ENCODE assay signal across 19 cellular contexts in the genomic region with DNA sequence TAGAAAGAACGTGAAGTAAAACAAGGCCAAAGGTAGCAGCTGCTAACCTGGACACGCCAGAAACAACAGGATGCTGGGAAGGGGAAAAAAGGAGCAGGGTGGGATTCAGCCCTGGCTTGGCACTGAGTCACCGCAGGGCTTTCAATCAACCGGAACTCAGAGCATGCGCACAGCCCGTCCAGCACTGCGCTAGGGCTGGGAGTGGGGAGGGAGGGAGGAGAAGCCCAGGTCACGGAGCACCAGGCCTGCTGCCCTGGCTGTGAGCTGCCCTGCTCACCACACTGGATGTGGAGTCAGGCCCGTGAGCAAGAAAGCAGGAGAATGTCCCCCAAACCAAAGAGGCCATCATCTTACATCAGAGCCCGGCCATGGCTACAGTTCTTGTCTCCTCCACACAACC. TPM values are rescaled to one million over a fixed set of nuclear protein-coding genes. Genes with fewer than 3 reads are reported as not detected.
A peak's percentile ranks its signal among the peaks of the same experiment; 100 is the strongest.
DNase-seq lines count a peak whose midpoint lies in the region; ATAC-seq, FAIRE-seq and TF ChIP-seq lines count a peak whose summit lies in the region.
"Had no signal": no experiment of that assay in that cellular context is flagged by ENCODE, and none has a peak within 500 bp of the region (broad histone marks: within the 10 kb centered on the region; RNA-seq: fewer than 3 reads in every experiment).

No MANE protein-coding gene starts in this region.

- H3K9me3 Mint-ChIP-seq in astrocyte (ENCODE audit: unreplicated experiment), result no peaks in the 10 kb centered on the region
- no peaks in the 10 kb centered on the region for H3K9me3 Mint-ChIP-seq in neural progenitor cell
- H3K9me3 Mint-ChIP-seq: activated T-helper 1 cell treated with anti-CD3 and anti-CD28 coated beads, Interleukin-12 subunit alpha, Interleukin-12 subunit beta, Interleukin-2, Interleukin-4 antibody, amounts not matched to agents 30 ng/mL and 10 ng/mL and 1 ng/mL, durations not matched to agents 14 hours and 24 hours and 36 hours had no signal

- H3K4me3 Mint-ChIP-seq in astrocyte (ENCODE audit: unreplicated experiment) (no peak overlapping the region), neural progenitor cell (no peak overlapping the region)
- H3K4me3 Mint-ChIP-seq: activated T-helper 1 cell treated with anti-CD3 and anti-CD28 coated beads, Interleukin-12 subunit alpha, Interleukin-12 subunit beta, Interleukin-2, Interleukin-4 antibody, amounts not matched to agents 30 ng/mL and 10 ng/mL and 1 ng/mL, durations not matched to agents 14 hours and 24 hours and 36 hours had no signal

- H3K27ac ChIP-seq in left ventricle myocardium inferior (replicated peaks), result peak overlapping the region; percentile 39
- no peak overlapping the region for H3K27ac ChIP-seq in astrocyte (ENCODE audit: low read depth, low read length)
- H3K27ac ChIP-seq in mesodermal cell (ENCODE audit: low read depth, low read length, severe bottlenecking), result peak overlapping the region; percentile 23
- H3K27ac ChIP-seq in uterus, result peak overlapping the region; percentile 2 to 46
- H3K27ac ChIP-seq in right lobe of liver, result peak overlapping the region in 1 of 3 donors; percentile 40
- H3K27ac ChIP-seq in neural progenitor cell, result no peak overlapping the region
- H3K27ac ChIP-seq: suprapubic skin had no signal

- H3F3A ChIP-seq in neural progenitor cell (ENCODE audit: low read depth), result peaks cover 10% of the 10 kb centered on the region

- TF ChIP-seq POLR2A in uterus (IDR thresholded peaks at IDR 0.05), result no peak
- TF ChIP-seq POLR2A in right lobe of liver (IDR thresholded peaks at IDR 0.05), result no peak

- H3K36me3 Mint-ChIP-seq in astrocyte (ENCODE audit: low read depth, unreplicated experiment), result peaks cover 42% of the 10 kb centered on the region
- peaks cover 25% of the 10 kb centered on the region for H3K36me3 Mint-ChIP-seq in neural progenitor cell

- H3K27ac Mint-ChIP-seq in astrocyte (ENCODE audit: unreplicated experiment) (peak overlapping the region; percentile 84), neural progenitor cell (no peak overlapping the region)
- H3K27ac Mint-ChIP-seq: activated T-helper 1 cell treated with anti-CD3 and anti-CD28 coated beads, Interleukin-12 subunit alpha, Interleukin-12 subunit beta, Interleukin-2, Interleukin-4 antibody, amounts not matched to agents 30 ng/mL and 10 ng/mL and 1 ng/mL, durations not matched to agents 14 hours and 24 hours and 36 hours had no signal

- TF ChIP-seq CTCF in left ventricle myocardium inferior (IDR thresholded peaks at IDR 0.05; ENCODE audit: borderline replicate concordance), result no peak
- no peak for TF ChIP-seq CTCF in astrocyte (IDR thresholded peaks at IDR 0.05; ENCODE audit: insufficient read depth, low read depth, low read length)
- no peak for TF ChIP-seq CTCF in uterus (IDR thresholded peaks at IDR 0.05)
- no peak for TF ChIP-seq CTCF in right lobe of liver (IDR thresholded peaks at IDR 0.05)
- no peak for TF ChIP-seq CTCF in neural progenitor cell (IDR thresholded peaks at IDR 0.05)

- WGBS in mesodermal cell (ENCODE audit: insufficient coverage in 2 of 2), 2 experiments, result 96 to 98% methylated on average over 7 to 10 of the region's 10 CpGs
- WGBS in right lobe of liver (ENCODE audit: insufficient coverage, low coverage, low lambda C conversion rate, missing lambda C conversion rate), result 49% methylated on average over 4 of the region's 10 CpGs

- intact Hi-C loops in left ventricle myocardium inferior (cut with micrococcal nuclease), result loop anchor here (5.0 kb wide), 1 partner anchor 168 kb away; no protein-coding TSS in a partner anchor
- intact Hi-C loops in left cardiac atrium (cut with DNase I), result loop anchor here in 1 of 2 donors (10.0 kb wide), 1 partner anchor 170 kb away; no protein-coding TSS in a partner anchor
- intact Hi-C loops in uterus (cut with DNase I; ENCODE audit: low total_unique reads), result no loop called here
- intact Hi-C loops in right lobe of liver (cut with DNase I), result loop anchor here in 1 of 2 donors (5.0 kb wide), 1 partner anchor 168 kb away; no protein-coding TSS in a partner anchor

- FAIRE-seq in astrocyte (lab: Jason Lieb, UNC), result no peak

- H3K9ac ChIP-seq in astrocyte (ENCODE audit: low read length), result no peak overlapping the region
- H3K9ac ChIP-seq in neural progenitor cell, result no peak overlapping the region

- H2AFZ ChIP-seq in astrocyte (ENCODE audit: low read depth, low read length) (no peak overlapping the region), neural progenitor cell (replicated peaks) (no peak overlapping the region)

- H4K20me1 ChIP-seq in astrocyte (ENCODE audit: insufficient read depth, low read length), result peaks cover 98% of the 10 kb centered on the region
- H4K20me1 ChIP-seq in neural progenitor cell (ENCODE audit: low read depth), result no peaks in the 10 kb centered on the region

- H3K27me3 Mint-ChIP-seq in astrocyte (ENCODE audit: low read depth, unreplicated experiment) (no peaks in the 10 kb centered on the region), neural progenitor cell (ENCODE audit: insufficient read depth, low read depth) (peaks cover 2% of the 10 kb centered on the region)

- H3K79me2 ChIP-seq in astrocyte (ENCODE audit: insufficient read depth, low read length) (peaks cover 94% of the 10 kb centered on the region), neural progenitor cell (ENCODE audit: low read depth) (no peaks in the 10 kb centered on the region)

- H3K4me2 ChIP-seq in astrocyte (ENCODE audit: low read length) (no peak overlapping the region), neural progenitor cell (no peak overlapping the region)

- H3K9me3 ChIP-seq in left ventricle myocardium inferior (replicated peaks), result no peaks in the 10 kb centered on the region
- H3K9me3 ChIP-seq in astrocyte (ENCODE audit: insufficient read depth, low read depth, low read length), result no peaks in the 10 kb centered on the region
- no peaks in the 10 kb centered on the region for H3K9me3 ChIP-seq in mesodermal cell (ENCODE audit: control insufficient read depth, low read length)
- no peaks in the 10 kb centered on the region for H3K9me3 ChIP-seq in uterus
- H3K9me3 ChIP-seq in right lobe of liver, result no peaks in the 10 kb centered on the region
- H3K9me3 ChIP-seq in neural progenitor cell (ENCODE audit: low read depth), result no peaks in the 10 kb centered on the region
- H3K9me3 ChIP-seq: left lung, suprapubic skin had no signal

- ATAC-seq in left cardiac atrium, result no peak
- no peak for ATAC-seq in right lobe of liver
- ATAC-seq: Panc1 had no signal

- H3K4me1 Mint-ChIP-seq in astrocyte (ENCODE audit: low read depth, unreplicated experiment) (peaks cover 30% of the 10 kb centered on the region), neural progenitor cell (no peaks in the 10 kb centered on the region)

- H3K36me3 ChIP-seq in left ventricle myocardium inferior (peaks cover 100% of the 10 kb centered on the region), astrocyte (ENCODE audit: insufficient read depth, low read length) (peaks cover 84% of the 10 kb centered on the region), mesodermal cell (ENCODE audit: control insufficient read depth, insufficient read depth, low read length) (peaks cover 99% of the 10 kb centered on the region), uterus (no peaks in the 10 kb centered on the region), right lobe of liver (peaks cover 38 to 97% (median 68%) of the 10 kb centered on the region in 4 donors), neural progenitor cell (no peaks in the 10 kb centered on the region)

- H3K27me3 ChIP-seq in left ventricle myocardium inferior (ENCODE audit: low read depth) (no peaks in the 10 kb centered on the region), astrocyte (ENCODE audit: insufficient read depth, low read length) (no peaks in the 10 kb centered on the region), uterus (no peaks in the 10 kb centered on the region), right lobe of liver (no peaks in the 10 kb centered on the region), neural progenitor cell (no peaks in the 10 kb centered on the region)
- H3K27me3 ChIP-seq: left lung, suprapubic skin had no signal

- H3K4me3 ChIP-seq in left ventricle myocardium inferior (no peak overlapping the region), astrocyte (ENCODE audit: insufficient read depth, low read depth, low read length) (no peak overlapping the region), mesodermal cell (ENCODE audit: extremely low read depth, insufficient read depth, low read length, poor library complexity, severe bottlenecking) (no peak overlapping the region), uterus (no peak overlapping the region), right lobe of liver (no peak overlapping the region), neural progenitor cell (no peak overlapping the region)
- H3K4me3 ChIP-seq: left lung, skin epidermis, suprapubic skin had no signal

- H3K4me1 ChIP-seq in left ventricle myocardium inferior (peaks cover 15% of the 10 kb centered on the region), astrocyte (ENCODE audit: insufficient read depth, low read length) (peaks cover 17% of the 10 kb centered on the region), mesodermal cell (ENCODE audit: control insufficient read depth, insufficient read depth, low read length, poor library complexity, severe bottlenecking) (peaks cover 8% of the 10 kb centered on the region), uterus (no peaks in the 10 kb centered on the region), right lobe of liver (peaks cover 0 to 16% (median 3%) of the 10 kb centered on the region in 4 donors), neural progenitor cell (no peaks in the 10 kb centered on the region)
- H3K4me1 ChIP-seq: suprapubic skin had no signal

- DNase-seq in left ventricle myocardium inferior (no peak), left cardiac atrium (no peak), astrocyte (ENCODE audit: low read depth) (no peak), uterus (no peak), right lobe of liver (no peak), neural progenitor cell (ENCODE audit: low spot score) (no peak), UCSD-AML1 (lab: John Stamatoyannopoulos, UW; ENCODE audit: unreplicated experiment) (no peak)
- DNase-seq: activated CD4-positive, CD25-positive, alpha-beta regulatory T cell treated with anti-CD3 and anti-CD28 coated beads, Interleukin-2, amount 50 U/mL, for 72 hours; H7; Karpas-422; NCI-H1436 treated with DMSO at 0.1 percent for 48 hours; NCI-H510A treated with DMSO at 0.1 percent for 48 hours; nucleus accumbens had no signal

RNA-seq across cellular contexts. Expression of a gene that starts 51.5 kb away (rescaled TPM):
- 15.2 TPM for total RNA-seq in left ventricle myocardium inferior
- total RNA-seq in left cardiac atrium, result 10 to 100 TPM; 26.5 to 40.7 TPM
- 3.9 and 7.5 TPM in 2 replicates for total RNA-seq in astrocyte
- polyA plus RNA-seq in mesodermal cell (2013, experiment 1 of 2), result not detected
- polyA plus RNA-seq in mesodermal cell (2013, experiment 2 of 2), result not detected
- total RNA-seq in uterus, result 10 to 100 TPM in 3 of 4 donors, 1 to 10 TPM in 1; 9.8 to 89.7 (median 19.9) TPM
- total RNA-seq in right lobe of liver, result 100 to 1,000 TPM in 5 of 6 experiments, 10 to 100 TPM in 1; 85.1 to 299 (median 119) TPM
- total RNA-seq in neural progenitor cell (ENCODE audit: low replicate concordance), result not detected in 2 replicates
- total RNA-seq: H7 had no signal

Comparison
In these comparisons a context has a peak if more than half of its experiments do, and no peak if none do; other contexts are left out.
1. H3K27ac ChIP-seq: peak in left ventricle myocardium inferior (single experiment), mesodermal cell (single experiment) and uterus (2 of 2); none in astrocyte (single experiment) and neural progenitor cell (single experiment).